Comparison of ENCODE assay signal across 17 cellular contexts in the genomic region with DNA sequence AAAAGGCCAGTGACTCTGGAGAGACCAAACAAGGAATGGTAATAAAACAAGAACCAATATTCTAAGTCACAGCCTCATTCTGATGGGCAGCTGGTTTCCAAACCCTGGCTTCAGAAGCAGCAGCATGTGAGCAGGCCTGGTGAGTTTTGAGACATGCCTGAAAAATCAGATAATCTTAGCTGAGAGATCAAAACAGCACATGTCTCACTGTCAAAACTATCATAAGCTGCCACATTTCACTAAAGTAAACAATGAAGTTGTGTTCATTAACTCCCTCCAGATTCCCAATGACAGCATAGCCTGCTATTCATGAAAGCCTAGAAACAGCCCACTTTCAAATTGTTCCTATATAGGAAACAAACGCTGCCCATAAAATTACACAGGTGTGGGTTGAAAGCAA. TPM values are rescaled to one million over a fixed set of nuclear protein-coding genes. Genes with fewer than 3 reads are reported as not detected.
A peak's percentile ranks its signal among the peaks of the same experiment; 100 is the strongest.
DNase-seq lines count a peak whose midpoint lies in the region; ATAC-seq and TF ChIP-seq lines count a peak whose summit lies in the region.
"Had no signal": no experiment of that assay in that cellular context is flagged by ENCODE, and none has a peak within 500 bp of the region (broad histone marks: within the 10 kb centered on the region; RNA-seq: fewer than 3 reads in every experiment).

No MANE protein-coding gene starts in this region.

- H2BK120ac ChIP-seq in neuronal stem cell (ENCODE audit: low read depth, low read length), result no peak overlapping the region

- H3K14ac ChIP-seq in neuronal stem cell (ENCODE audit: low read length), result no peak overlapping the region

- H3K27me3 ChIP-seq in neuronal stem cell (ENCODE audit: control insufficient read depth in 3 of 3, insufficient read depth in 3 of 3, low read depth in 1 of 3, low read length in 3 of 3), result no peaks in the 10 kb centered on the region

- no peak overlapping the region for H3K4me2 ChIP-seq in neuronal stem cell (ENCODE audit: insufficient read depth, low read length, poor library complexity, severe bottlenecking)
- H3K4me2 ChIP-seq: A549 had no signal

- peaks cover 0 to 3% of the 10 kb centered on the region in 2 donors for H3K9me3 ChIP-seq in neuronal stem cell (replicated peaks in 1 of 2; ENCODE audit: control insufficient read depth in 2 of 2, insufficient read depth in 1 of 2, low read depth in 1 of 2, low read length in 2 of 2)
- H3K9me3 ChIP-seq: Caco-2 had no signal

- peak; percentile 13 for DNase-seq in DMS 273 (lab: John Stamatoyannopoulos, UW; ENCODE audit: unreplicated experiment)
- DNase-seq in DMS 273 treated with DMSO at 0.1 percent for 48 hours (lab: John Stamatoyannopoulos, UW), result no peak
- DNase-seq in astrocyte of the hippocampus (ENCODE audit: low read depth, low spot score), result peak; percentile 9
- peak; percentile 33 for DNase-seq in fibroblast of villous mesenchyme (ENCODE audit: low read depth)
- no peak for DNase-seq in neuronal stem cell (ENCODE audit: low spot score)
- no peak for DNase-seq in MV-4-11 (lab: John Stamatoyannopoulos, UW)
- DNase-seq: AML-193; Caco-2; CD4-positive, alpha-beta T cell; DMS79 treated with DMSO at 0.1 percent for 48 hours; H9 had no signal

- no peak overlapping the region for H3K18ac ChIP-seq in neuronal stem cell (ENCODE audit: low read length)

- peaks cover 0 to 2% of the 10 kb centered on the region in 2 donors for H3K4me1 ChIP-seq in neuronal stem cell (ENCODE audit: control insufficient read depth in 2 of 2, insufficient read depth in 1 of 2, low read depth in 1 of 2, low read length in 2 of 2)
- H3K4me1 ChIP-seq: A549, Caco-2 had no signal

- no peak overlapping the region for H4K91ac ChIP-seq in neuronal stem cell (ENCODE audit: low read depth, low read length, poor library complexity)

- no peak overlapping the region for H3K9ac ChIP-seq in neuronal stem cell (ENCODE audit: low read depth, low read length, poor library complexity)

- H2AFZ ChIP-seq in neuronal stem cell (ENCODE audit: low read length), result no peak overlapping the region

- peaks cover 22 to 83% of the 10 kb centered on the region in 2 donors for H3K36me3 ChIP-seq in neuronal stem cell (replicated peaks in 1 of 2; ENCODE audit: control insufficient read depth in 2 of 2, insufficient read depth in 2 of 2, low read length in 2 of 2)

- H2BK15ac ChIP-seq in neuronal stem cell (ENCODE audit: low read length), result no peak overlapping the region

- H2AK5ac ChIP-seq in neuronal stem cell (ENCODE audit: low read depth, low read length), result no peak overlapping the region

- no peak overlapping the region for H4K8ac ChIP-seq in neuronal stem cell (ENCODE audit: low read depth, low read length)

- WGBS in neuronal stem cell (ENCODE audit: extremely low coverage in 2 of 2, insufficient read length in 2 of 2, insufficient replicate concordance in 1 of 2), 2 donors, result no CpG with 5 or more reads among the region's 1 CpG

- H3K4me3 ChIP-seq in fibroblast of villous mesenchyme (ENCODE audit: low read depth, low read length) (no peak overlapping the region), neuronal stem cell (ENCODE audit: low read length in 2 of 2) (no peak overlapping the region)
- H3K4me3 ChIP-seq: A549, GM12878 had no signal

- no peaks in the 10 kb centered on the region for H3K79me1 ChIP-seq in neuronal stem cell (ENCODE audit: low read depth, low read length)

- ATAC-seq in HG02798 (IDR thresholded peaks at IDR 0.05; ENCODE audit: poor library complexity, unreplicated experiment), result no peak
- ATAC-seq: A549, GM12878 had no signal

- H3K27ac ChIP-seq in neuronal stem cell (replicated peaks; ENCODE audit: low read length), result no peak overlapping the region
- H3K27ac ChIP-seq: 22Rv1, A549, C4-2B, HL-60 had no signal

- H2BK5ac ChIP-seq in neuronal stem cell (ENCODE audit: low read length), result no peak overlapping the region

- H3K23ac ChIP-seq in neuronal stem cell (ENCODE audit: low read depth, low read length, poor library complexity), result no peak overlapping the region

- H2BK12ac ChIP-seq in neuronal stem cell (ENCODE audit: low read length), result no peak overlapping the region

- no peak for TF ChIP-seq CTCF in fibroblast of villous mesenchyme (IDR thresholded peaks at IDR 0.05; ENCODE audit: insufficient read depth, low read depth, low read length)

- no peak overlapping the region for H3K4ac ChIP-seq in neuronal stem cell (ENCODE audit: low read length)

RNA-seq across cellular contexts. Expression of gene CIT, which starts 36.5 kb away (rescaled TPM):
- total RNA-seq in fibroblast of villous mesenchyme, result 18.4 and 20.7 TPM in 2 replicates
- 26.8 TPM for polyA plus RNA-seq in neuronal stem cell (2013, experiment 1 of 2)
- 28.7 TPM for polyA plus RNA-seq in neuronal stem cell (2013, experiment 2 of 2)

Comparison
In these comparisons a context has a peak if more than half of its experiments do, and no peak if none do; other contexts are left out.
1. DNase-seq: peak in DMS 273 (single experiment), astrocyte of the hippocampus (single experiment) and fibroblast of villous mesenchyme (single experiment); none in DMS 273 treated with DMSO at 0.1 percent for 48 hours (single experiment), neuronal stem cell (single experiment) and MV-4-11 (single experiment).